ENCODE assay signal across 8 cellular contexts in genomic region chr7:43729924-43730248, GRCh38. TPM values are rescaled to one million over a fixed set of nuclear protein-coding genes. Genes with fewer than 3 reads are reported as not detected.
DNase-seq lines count a peak whose midpoint lies in the region; ATAC-seq and TF ChIP-seq lines count a peak whose summit lies in the region.

No MANE protein-coding gene starts in this region.

- H3K36me3 Mint-ChIP-seq in CD14-positive monocyte = no peaks in the 10 kb centered on the region
- H3K36me3 Mint-ChIP-seq in activated CD8-positive, alpha-beta T cell treated with anti-CD3 and anti-CD28 coated beads, Interleukin-2, amount 10 ng/mL, durations not matched to agents 7 days and 5 days (ENCODE audit: low read depth) = peaks cover 14% of the 10 kb centered on the region

- intact Hi-C loops in CD14-positive monocyte (cut with micrococcal nuclease) (loop anchor here in 1 of 2 donors (10.0 kb wide), 2 partner anchors 65 to 105 kb away; no protein-coding TSS in a partner anchor), testis (cut with DNase I; ENCODE audit: low total_unique reads) (no loop called here)

- peaks cover 0 to 3% (median 2%) of the 10 kb centered on the region in 3 donors for H3K27me3 Mint-ChIP-seq in CD14-positive monocyte (ENCODE audit: low read depth in 3 of 3)
- peaks cover 3% of the 10 kb centered on the region for H3K27me3 Mint-ChIP-seq in activated CD8-positive, alpha-beta T cell treated with anti-CD3 and anti-CD28 coated beads, Interleukin-2, amount 10 ng/mL, durations not matched to agents 7 days and 5 days (ENCODE audit: low read depth)

- peak overlapping the region; percentile 91 to 94 for H3K4me3 Mint-ChIP-seq in CD14-positive monocyte
- peak overlapping the region; percentile 93 for H3K4me3 Mint-ChIP-seq in activated CD8-positive, alpha-beta T cell treated with anti-CD3 and anti-CD28 coated beads, Interleukin-2, amount 10 ng/mL, durations not matched to agents 7 days and 5 days

- H3K9ac ChIP-seq in iPS-18a (ENCODE audit: low read length) = peak overlapping the region; percentile 91

- H3K9me3 ChIP-seq in iPS-18a (ENCODE audit: control insufficient read depth, low read depth, low read length) (no peaks in the 10 kb centered on the region), testis (no peaks in the 10 kb centered on the region)

- ATAC-seq in activated CD8-positive, alpha-beta T cell treated with anti-CD3 and anti-CD28 coated beads, Interleukin-2, amount 10 ng/mL, durations not matched to agents 7 days and 5 days = no peak
- ATAC-seq in GM18520 (IDR thresholded peaks at IDR 0.05; ENCODE audit: unreplicated experiment) = no peak

- peaks cover 37% of the 10 kb centered on the region for H3K4me1 Mint-ChIP-seq in CD14-positive monocyte
- H3K4me1 Mint-ChIP-seq in activated CD8-positive, alpha-beta T cell treated with anti-CD3 and anti-CD28 coated beads, Interleukin-2, amount 10 ng/mL, durations not matched to agents 7 days and 5 days (ENCODE audit: low read depth) = peaks cover 35% of the 10 kb centered on the region

- H3K27me3 ChIP-seq in iPS-18a (ENCODE audit: control insufficient read depth, insufficient read depth, low read length) = no peaks in the 10 kb centered on the region
- no peaks in the 10 kb centered on the region for H3K27me3 ChIP-seq in testis

- CTCF ChIA-PET in activated CD8-positive, alpha-beta T cell treated with anti-CD3 and anti-CD28 coated beads, Interleukin-2, amount 10 ng/mL, durations not matched to agents 7 days and 5 days (lab: Charles Lee) = interaction anchor here (0.9 to 3.1 kb wide), 9 partner anchors 9 to 147 kb away, joined by 3 to 34 read pairs (median 7); partner anchors contain the start of gene STK17A

- TF ChIP-seq POLR2A in testis (IDR thresholded peaks at IDR 0.05) = no peak

- POLR2A ChIA-PET in activated CD8-positive, alpha-beta T cell treated with anti-CD3 and anti-CD28 coated beads, Interleukin-2, amount 10 ng/mL, durations not matched to agents 7 days and 5 days (lab: Charles Lee) = interaction anchor here (0.9 to 1.9 kb wide), 6 partner anchors 20 to 147 kb away, joined by 3 to 12 read pairs (median 4); partner anchors contain the start of gene STK17A

- TF ChIP-seq CTCF in CD14-positive monocyte (IDR thresholded peaks at IDR 0.05) (no peak), HFF-Myc (IDR thresholded peaks at IDR 0.05; ENCODE audit: low read depth, low read length, missing control alignments) (no peak), testis (IDR thresholded peaks at IDR 0.05) (no peak)

- 13 to 14% methylated on average over 4 of the region's 4 CpGs for WGBS in testis, 2 donors

- H3K36me3 ChIP-seq in iPS-18a (ENCODE audit: control insufficient read depth, low read depth, low read length) (no peaks in the 10 kb centered on the region), testis (ENCODE audit: low read depth, missing control alignments) (no peaks in the 10 kb centered on the region)

- peak overlapping the region in 6 of 7 donors; percentile 83 to 92 (median 88) for H3K27ac Mint-ChIP-seq in CD14-positive monocyte
- H3K27ac Mint-ChIP-seq in activated CD8-positive, alpha-beta T cell treated with anti-CD3 and anti-CD28 coated beads, Interleukin-2, amount 10 ng/mL, durations not matched to agents 7 days and 5 days = peak overlapping the region; percentile 84

- H3K27ac ChIP-seq in iPS-18a (ENCODE audit: low read length) (peak overlapping the region; percentile 85), testis (peak overlapping the region; percentile 79 to 87)

- H3K9me3 Mint-ChIP-seq in CD14-positive monocyte = no peaks in the 10 kb centered on the region
- H3K9me3 Mint-ChIP-seq in activated CD8-positive, alpha-beta T cell treated with anti-CD3 and anti-CD28 coated beads, Interleukin-2, amount 10 ng/mL, durations not matched to agents 7 days and 5 days (ENCODE audit: insufficient read depth) = no peaks in the 10 kb centered on the region

- DNase-seq in CD14-positive monocyte (ENCODE audit: low spot score) (no peak), HFF-Myc (ENCODE audit: extremely low read depth, low read depth) (no peak), testis (no peak), activated gamma-delta T cell (lab: John Stamatoyannopoulos, UW) (no peak), HuH-7.5 (ENCODE audit: low spot score) (no peak)
- no peak for DNase-seq in activated CD8-positive, alpha-beta T cell treated with anti-CD3 and anti-CD28 coated beads, Interleukin-2, amount 10 ng/mL, durations not matched to agents 7 days and 5 days

- H3K4me1 ChIP-seq in iPS-18a (ENCODE audit: control insufficient read depth, low read depth, low read length) (no peaks in the 10 kb centered on the region), testis (peaks cover 5% of the 10 kb centered on the region)

- peak overlapping the region; percentile 98 for H3K4me3 ChIP-seq in HFF-Myc (replicated peaks; ENCODE audit: low read depth, low read length)
- H3K4me3 ChIP-seq in iPS-18a (ENCODE audit: low read length) = peak overlapping the region; percentile 100
- H3K4me3 ChIP-seq in testis = peak overlapping the region; percentile 81 to 93

RNA-seq across cellular contexts. Expression of gene COA1, which starts 0.6 kb away (rescaled TPM):
- 10 to 100 TPM; 56.2 to 57.8 TPM for polyA plus RNA-seq in CD14-positive monocyte
- total RNA-seq in activated CD8-positive, alpha-beta T cell treated with anti-CD3 and anti-CD28 coated beads, Interleukin-2, amount 10 ng/mL, durations not matched to agents 7 days and 5 days = 10 to 100 TPM; 52.0 to 52.7 TPM
- total RNA-seq in testis = 10 to 100 TPM; 75.7 to 80.5 TPM
- 36.4 TPM for polyA plus RNA-seq in testis (ENCODE audit: insufficient read depth, low read depth, low replicate concordance)

RNA-seq across cellular contexts. Expression of gene BLVRA, which starts 28.6 kb away (rescaled TPM):
- polyA plus RNA-seq in CD14-positive monocyte (100 to 1,000 TPM; 199 to 238 TPM), testis (ENCODE audit: insufficient read depth, low read depth, low replicate concordance) (33.7 TPM)
- total RNA-seq in activated CD8-positive, alpha-beta T cell treated with anti-CD3 and anti-CD28 coated beads, Interleukin-2, amount 10 ng/mL, durations not matched to agents 7 days and 5 days = 10 to 100 TPM; 25.7 to 29.2 TPM
- 10 to 100 TPM; 16.8 to 20.2 TPM for total RNA-seq in testis
